ENCODE assay signal across 31 cellular contexts in genomic region chr6:116933488-116933887, GRCh38. TPM values are rescaled to one million over a fixed set of nuclear protein-coding genes. Genes with fewer than 3 reads are reported as not detected.
"Had no signal": no experiment of that assay in that cellular context is flagged by ENCODE, and none has a peak within 500 bp of the region (broad histone marks: within the 10 kb centered on the region; RNA-seq: fewer than 3 reads in every experiment).

No MANE protein-coding gene starts in this region.

- H3K4me3 Mint-ChIP-seq: activated CD8-positive, alpha-beta T cell treated with anti-CD3 and anti-CD28 coated beads, Interleukin-2, amount 10 ng/mL, durations not matched to agents 7 days and 5 days; activated naive CD8-positive, alpha-beta T cell treated with anti-CD3 and anti-CD28 coated beads, Interleukin-2, amount 10 ng/mL, durations not matched to agents 7 days and 5 days had no signal

- H3K36me3 Mint-ChIP-seq: activated naive CD8-positive, alpha-beta T cell treated with anti-CD3 and anti-CD28 coated beads, Interleukin-2, amount 10 ng/mL, durations not matched to agents 7 days and 5 days had no signal

- H3K9me3 Mint-ChIP-seq: activated naive CD8-positive, alpha-beta T cell treated with anti-CD3 and anti-CD28 coated beads, Interleukin-2, amount 10 ng/mL, durations not matched to agents 7 days and 5 days had no signal

- H3K27me3 Mint-ChIP-seq: activated naive CD8-positive, alpha-beta T cell treated with anti-CD3 and anti-CD28 coated beads, Interleukin-2, amount 10 ng/mL, durations not matched to agents 7 days and 5 days had no signal

- H3K9ac ChIP-seq: SK-N-SH had no signal

- H3K27ac Mint-ChIP-seq: activated CD8-positive, alpha-beta T cell treated with anti-CD3 and anti-CD28 coated beads, Interleukin-2, amount 10 ng/mL, durations not matched to agents 7 days and 5 days; activated naive CD8-positive, alpha-beta T cell treated with anti-CD3 and anti-CD28 coated beads, Interleukin-2, amount 10 ng/mL, durations not matched to agents 7 days and 5 days had no signal

- H3K4me3 ChIP-seq: adrenal gland, breast epithelium, MG63, Peyer's patch, SJCRH30 had no signal

- H3K4me2 ChIP-seq: SK-N-SH had no signal

- H3K36me3 ChIP-seq: adrenal gland, breast epithelium, MG63, Peyer's patch, SJCRH30 had no signal

- H3K9me3 ChIP-seq: adrenal gland, breast epithelium, MG63, Peyer's patch, SJCRH30, SK-N-SH had no signal

- H3K4me1 Mint-ChIP-seq: activated naive CD8-positive, alpha-beta T cell treated with anti-CD3 and anti-CD28 coated beads, Interleukin-2, amount 10 ng/mL, durations not matched to agents 7 days and 5 days had no signal

- H3K9me2 ChIP-seq: SK-N-SH had no signal

- DNase-seq: activated CD4-positive, alpha-beta T cell treated with anti-CD3 and anti-CD28 coated beads for 4 hours; activated CD4-positive, alpha-beta T cell treated with anti-CD3 and anti-CD28 coated beads, Interleukin-2, amount 50 U/mL, for 4 hours; activated CD8-positive, alpha-beta memory T cell treated with anti-CD3 and anti-CD28 coated beads, Interleukin-2, amount 50 U/mL, for 48 hours; activated CD8-positive, alpha-beta T cell treated with anti-CD3 and anti-CD28 coated beads, Interleukin-2, amount 10 ng/mL, durations not matched to agents 7 days and 5 days; activated naive CD4-positive, alpha-beta T cell treated with anti-CD3 and anti-CD28 coated beads, Interleukin-2, amount 50 U/mL, for 16 hours; activated naive CD8-positive, alpha-beta T cell treated with anti-CD3 and anti-CD28 coated beads, Interleukin-2, amount 10 ng/mL, durations not matched to agents 7 days and 5 days; activated T-cell treated with anti-CD3 and anti-CD28 coated beads, Interleukin-2, amount 50 U/mL, for 1 hour; adrenal gland; aorta; caudate nucleus; MG63; MV-4-11; NCI-H1092 treated with DMSO at 0.1 percent for 48 hours; NCI-H1417 treated with DMSO at 0.1 percent for 48 hours; NCI-H1694; NCI-H2029 treated with DMSO at 0.1 percent for 48 hours; NCI-H2227 treated with DMSO at 0.1 percent for 48 hours; NCI-H526 treated with DMSO at 0.1 percent for 48 hours; NCI-H82; Peyer's patch; Right ventricle myocardium superior; SJCRH30; SK-N-SH; T-helper 1 cell had no signal

- H3K4me1 ChIP-seq: adrenal gland, breast epithelium, Peyer's patch, SJCRH30 had no signal

- H3K27me3 ChIP-seq: adrenal gland, breast epithelium, MG63, Peyer's patch, SJCRH30 had no signal

- ATAC-seq: activated CD4-positive, CD25-positive, alpha-beta regulatory T cell treated with anti-CD3 and anti-CD28 coated beads, Interleukin-2, amount 50 U/mL, for 24 hours; activated CD8-positive, alpha-beta T cell treated with anti-CD3 and anti-CD28 coated beads, Interleukin-2, amount 10 ng/mL, durations not matched to agents 7 days and 5 days had no signal

- H3K27ac ChIP-seq: adrenal gland, breast epithelium, Peyer's patch, RWPE1, SJCRH30 had no signal

RNA-seq across cellular contexts. Expression of gene RFX6, which starts 56.4 kb away (rescaled TPM):
- total RNA-seq: activated CD8-positive, alpha-beta T cell treated with anti-CD3 and anti-CD28 coated beads, Interleukin-2, amount 10 ng/mL, durations not matched to agents 7 days and 5 days; activated naive CD8-positive, alpha-beta T cell treated with anti-CD3 and anti-CD28 coated beads, Interleukin-2, amount 10 ng/mL, durations not matched to agents 7 days and 5 days; aorta; cerebellum; NCI-H460; OCI-LY7; Right ventricle myocardium superior; SJCRH30; T-helper 2 cell treated with Interferon-gamma antibody and Interleukin-4, amounts not matched to agents 100 ng/mL and 5 ng/mL, for 36 hours had no signal
